Comparison of ENCODE assay signal across 1 cellular context in genomic region chr7:116277070-116277469, GRCh38.
TF ChIP-seq lines count a peak whose summit lies in the region.

No MANE protein-coding gene starts in this region.

TF ChIP-seq in GM23338, 12 proteins besides CTCF, POLR2A, EP300 and RAD21 (continued from another document):
- TF ChIP-seq ETS1 (IDR thresholded peaks at IDR 0.05) (no peak), ZNF331 (CRISPR knock-in tag; IDR thresholded peaks at IDR 0.05; ENCODE audit: low read depth) (no peak), ZNF114 (CRISPR knock-in tag; IDR thresholded peaks at IDR 0.05) (no peak), STAT1 (IDR thresholded peaks at IDR 0.05; ENCODE audit: unreplicated experiment) (no peak), NANOG (IDR thresholded peaks at IDR 0.05; ENCODE audit: borderline replicate concordance) (no peak), EZH2phosphoT487 (IDR thresholded peaks at IDR 0.05; ENCODE audit: unreplicated experiment) (no peak), CREB1 (CRISPR knock-in tag; IDR thresholded peaks at IDR 0.05; ENCODE audit: low read depth) (no peak), EZH2 (IDR thresholded peaks at IDR 0.05; ENCODE audit: low read depth, unreplicated experiment) (no peak), ZNF462 (CRISPR knock-in tag; IDR thresholded peaks at IDR 0.05) (no peak)
